Comparison of ENCODE assay signal across 8 cellular contexts in genomic region chr9:93003552-93004407, GRCh38. TPM values are rescaled to one million over a fixed set of nuclear protein-coding genes. Genes with fewer than 3 reads are reported as not detected.
A peak's percentile ranks its signal among the peaks of the same experiment; 100 is the strongest.
DNase-seq lines count a peak whose midpoint lies in the region; ATAC-seq, FAIRE-seq and TF ChIP-seq lines count a peak whose summit lies in the region.

No MANE protein-coding gene starts in this region.

- peaks cover 0 to 4% of the 10 kb centered on the region in 2 donors for H3K4me1 ChIP-seq in right atrium auricular region
- H3K4me1 ChIP-seq in small intestine (ENCODE audit: control insufficient read depth in 2 of 2, insufficient read depth in 1 of 2, low read depth in 1 of 2, low read length in 1 of 2) = no peaks in the 10 kb centered on the region

- no peak overlapping the region for H3K9ac ChIP-seq in SK-N-MC (ENCODE audit: insufficient read length)

- no peaks in the 10 kb centered on the region for H3K27me3 ChIP-seq in right atrium auricular region
- no peaks in the 10 kb centered on the region for H3K27me3 ChIP-seq in small intestine (ENCODE audit: control insufficient read depth in 2 of 2, insufficient read depth in 2 of 2, low read length in 2 of 2)

- in situ Hi-C loops in G401 (cut with HindIII; ENCODE audit: low sequenced_read_pairs) = no loop called here

- no peak for FAIRE-seq in small intestine (lab: Jason Lieb, UNC)

- 16 to 33% (median 22%) methylated on average over 28 of the region's 28 CpGs for WGBS in small intestine, 3 donors

- no peaks in the 10 kb centered on the region for H3K36me3 ChIP-seq in SK-N-MC (ENCODE audit: insufficient read depth, low read length)
- H3K36me3 ChIP-seq in right atrium auricular region = no peaks in the 10 kb centered on the region
- no peaks in the 10 kb centered on the region for H3K36me3 ChIP-seq in small intestine (ENCODE audit: control insufficient read depth in 2 of 2, insufficient read depth in 2 of 2, low read length in 2 of 2)

- H3K27ac ChIP-seq in SK-N-MC = no peak overlapping the region
- no peak overlapping the region for H3K27ac ChIP-seq in right atrium auricular region
- no peak overlapping the region for H3K27ac ChIP-seq in small intestine (ENCODE audit: low read depth in 1 of 2, low read length in 1 of 2)

- H3K9me3 Mint-ChIP-seq in activated naive CD4-positive, alpha-beta T cell treated with anti-CD3 and anti-CD28 coated beads, Interleukin-2, amount 50 U/mL, for 72 hours = peaks cover 0 to 8% of the 10 kb centered on the region in 2 donors

- TF ChIP-seq CTCF in right atrium auricular region (IDR thresholded peaks at IDR 0.05) = peak; percentile 52 to 78

- ATAC-seq in activated naive CD4-positive, alpha-beta T cell treated with anti-CD3 and anti-CD28 coated beads, Interleukin-2, amount 50 U/mL, for 72 hours = peak; percentile 87 to 88
- ATAC-seq in GM21737 (IDR thresholded peaks at IDR 0.05; ENCODE audit: unreplicated experiment) (no peak), HG02870 (IDR thresholded peaks at IDR 0.05; ENCODE audit: unreplicated experiment) (no peak)

- peak overlapping the region; percentile 65 to 83 for H3K27ac Mint-ChIP-seq in activated naive CD4-positive, alpha-beta T cell treated with anti-CD3 and anti-CD28 coated beads, Interleukin-2, amount 50 U/mL, for 72 hours

- DNase-seq in G401 (ENCODE audit: low spot score) (peak; percentile 81), HuH-7 (ENCODE audit: low spot score) (peak; percentile 66), SK-N-MC (ENCODE audit: low read depth, low spot score) (no peak), right atrium auricular region (ENCODE audit: low spot score) (no peak), small intestine (peak; percentile 76)
- peak; percentile 60 to 73 for DNase-seq in activated naive CD4-positive, alpha-beta T cell treated with anti-CD3 and anti-CD28 coated beads, Interleukin-2, amount 50 U/mL, for 72 hours (ENCODE audit: low spot score in 2 of 2)

- H3K4me3 ChIP-seq in SK-N-MC (peak overlapping the region; percentile 56), right atrium auricular region (peak overlapping the region in 1 of 2 donors; percentile 32), small intestine (ENCODE audit: low read depth in 1 of 2, low read length in 2 of 2) (peak overlapping the region in 1 of 2 donors; percentile 22)

- H3K9me3 ChIP-seq in SK-N-MC (ENCODE audit: low read depth, low read length) (no peaks in the 10 kb centered on the region), right atrium auricular region (peaks cover 0 to 6% of the 10 kb centered on the region in 2 donors), small intestine (ENCODE audit: control insufficient read depth, low read depth) (no peaks in the 10 kb centered on the region)

- H3K36me3 Mint-ChIP-seq in activated naive CD4-positive, alpha-beta T cell treated with anti-CD3 and anti-CD28 coated beads, Interleukin-2, amount 50 U/mL, for 72 hours = peaks cover 18 to 56% of the 10 kb centered on the region in 2 donors

RNA-seq across cellular contexts. Expression of gene SUSD3, which starts 54.7 kb away (rescaled TPM):
- total RNA-seq in G401 (2014; rRNA removed; shearing (Covaris generic)) = not detected in 2 replicates
- 10 to 100 TPM; 70.7 to 81.9 TPM for total RNA-seq in activated naive CD4-positive, alpha-beta T cell treated with anti-CD3 and anti-CD28 coated beads, Interleukin-2, amount 50 U/mL, for 72 hours
- 10 to 100 TPM in 1 of 2 donors, 1 to 10 TPM in 1; 1.6 to 11.8 TPM for total RNA-seq in right atrium auricular region
- 1 to 10 TPM in 2 of 3 donors, not detected in 1; 3.7 to 3.8 TPM for polyA plus RNA-seq in small intestine

RNA-seq across cellular contexts. Expression of gene FGD3, which starts 56.5 kb away (rescaled TPM):
- total RNA-seq in G401 (2014; rRNA removed; shearing (Covaris generic)) = 0.06 TPM in 1 of 2 replicates, not detected in the other
- total RNA-seq in activated naive CD4-positive, alpha-beta T cell treated with anti-CD3 and anti-CD28 coated beads, Interleukin-2, amount 50 U/mL, for 72 hours = 10 to 100 TPM; 49.7 to 61.0 TPM
- 1 to 10 TPM; 2.2 to 3.3 TPM for total RNA-seq in right atrium auricular region
- 1 to 10 TPM in 2 of 3 donors, under 1 TPM in 1; 0.67 to 4.9 (median 2.7) TPM for polyA plus RNA-seq in small intestine

Comparison
In these comparisons a context has a peak if more than half of its experiments do, and no peak if none do; other contexts are left out.
1. DNase-seq: peak in G401 (single experiment), HuH-7 (single experiment), activated naive CD4-positive, alpha-beta T cell treated with anti-CD3 and anti-CD28 coated beads, Interleukin-2, amount 50 U/mL, for 72 hours (2 of 2) and small intestine (single experiment); none in SK-N-MC (single experiment) and right atrium auricular region (single experiment).
2. ATAC-seq: peak in activated naive CD4-positive, alpha-beta T cell treated with anti-CD3 and anti-CD28 coated beads, Interleukin-2, amount 50 U/mL, for 72 hours (2 of 2); none in GM21737 (single experiment) and HG02870 (single experiment).
3. RNA of gene SUSD3, which starts 54.7 kb away (total RNA-seq): 70.7 to 81.9 TPM in activated naive CD4-positive, alpha-beta T cell treated with anti-CD3 and anti-CD28 coated beads, Interleukin-2, amount 50 U/mL, for 72 hours; 1.6 to 11.8 TPM in right atrium auricular region and not detected in G401; every median in the first group is over 4 times any median in the second.
4. RNA of gene FGD3, which starts 56.5 kb away (total RNA-seq): 49.7 to 61.0 TPM in activated naive CD4-positive, alpha-beta T cell treated with anti-CD3 and anti-CD28 coated beads, Interleukin-2, amount 50 U/mL, for 72 hours; 2.2 to 3.3 TPM in right atrium auricular region and 0.06 TPM in G401; every median in the first group is over 10 times any median in the second.